In genomic region chr11:67265633-67266423, GRCh38 we compare ENCODE assay signal across 8 cellular contexts. TPM values are rescaled to one million over a fixed set of nuclear protein-coding genes. Genes with fewer than 3 reads are reported as not detected.
DNase-seq lines count a peak whose midpoint lies in the region; ATAC-seq and TF ChIP-seq lines count a peak whose summit lies in the region.

No MANE protein-coding gene starts in this region.

- ATAC-seq in GM18502 (IDR thresholded peaks at IDR 0.05; ENCODE audit: poor library complexity, unreplicated experiment) (peak; percentile 42), psoas muscle (peak; percentile 79 to 84 (median 82))

- 12 to 15% (median 13%) methylated on average over 45 to 47 of the region's 47 CpGs for WGBS in psoas muscle, 3 donors

- CTCF ChIA-PET in A673 (lab: Charles Lee) = interaction anchor here (0.5 to 1.4 kb wide), 4 partner anchors 51 to 117 kb away, joined by 3 to 9 read pairs (median 4); no protein-coding TSS in a partner anchor

- H3K27me3 ChIP-seq in A673 (replicated peaks; ENCODE audit: insufficient read depth, low read depth, low read length, poor library complexity) (no peaks in the 10 kb centered on the region), HUES48 (ENCODE audit: control insufficient read depth, insufficient read depth, low read length) (peaks cover 8% of the 10 kb centered on the region; the same call in 1 of the 2 replicates), left ventricle myocardium inferior (ENCODE audit: low read depth) (no peaks in the 10 kb centered on the region), psoas muscle (ENCODE audit: insufficient read depth in 3 of 3, low read length in 2 of 3) (no peaks in the 10 kb centered on the region)

- BruUV-seq in A673 (replicated peaks; lab: Mats Ljungman, UMichigan) = no TSS peak

- DNase-seq in A673 (ENCODE audit: low spot score) = peak; percentile 73
- DNase-seq in SKM-1 treated with dmso at 0.1 percent for 144 hours (lab: John Stamatoyannopoulos, UW; ENCODE audit: unreplicated experiment) = peak; percentile 62
- peak; percentile 52 for DNase-seq in activated naive CD8-positive, alpha-beta T cell treated with anti-CD3 and anti-CD28 coated beads, Interleukin-2, amount 50 U/mL, for 16 hours (ENCODE audit: low read depth, low spot score)
- peak; percentile 83 for DNase-seq in left ventricle myocardium inferior
- DNase-seq in psoas muscle = peak; percentile 85 to 92
- no peak for DNase-seq in H4 (ENCODE audit: low spot score)

- peak overlapping the region; percentile 36 for H3K4me3 ChIP-seq in A673 (ENCODE audit: low read depth, low read length, poor library complexity, severe bottlenecking)
- H3K4me3 ChIP-seq in HUES48 (ENCODE audit: low read depth, low read length) = peak overlapping the region; percentile 42; the same call in 1 of the 2 replicates
- peak overlapping the region; percentile 48 for H3K4me3 ChIP-seq in left ventricle myocardium inferior
- H3K4me3 ChIP-seq in psoas muscle = peak overlapping the region; percentile 47

- H3K27ac ChIP-seq in A673 (ENCODE audit: low read depth, low read length, poor library complexity, severe bottlenecking) (peak overlapping the region; percentile 47), HUES48 (ENCODE audit: low read depth, low read length) (no peak overlapping the region), left ventricle myocardium inferior (replicated peaks) (peak overlapping the region; percentile 82), psoas muscle (peak overlapping the region; percentile 62)

- TF ChIP-seq CTCF in A673 (conservative IDR thresholded peaks at IDR 0.05; ENCODE audit: low read depth, low read length) (peak; percentile 74), left ventricle myocardium inferior (IDR thresholded peaks at IDR 0.05; ENCODE audit: borderline replicate concordance) (peak; percentile 79), psoas muscle (IDR thresholded peaks at IDR 0.05) (peak; percentile 78)

- peaks cover 15% of the 10 kb centered on the region for H3K36me3 ChIP-seq in A673 (ENCODE audit: insufficient read depth, low read length, poor library complexity, severe bottlenecking)
- peaks cover 13% of the 10 kb centered on the region for H3K36me3 ChIP-seq in HUES48 (ENCODE audit: control insufficient read depth, insufficient read depth, low read length)
- peaks cover 6% of the 10 kb centered on the region for H3K36me3 ChIP-seq in left ventricle myocardium inferior
- peaks cover 0 to 14% of the 10 kb centered on the region in 2 donors for H3K36me3 ChIP-seq in psoas muscle (ENCODE audit: insufficient read depth in 1 of 2, low read depth in 1 of 2)

- POLR2A ChIA-PET in A673 (lab: Charles Lee; ENCODE audit: low non-redundant PET) = interaction anchor here (0.6 kb wide), 1 partner anchor 40 kb away, joined by 6 read pairs; no protein-coding TSS in a partner anchor

- intact Hi-C loops in A673 (cut with micrococcal nuclease; ENCODE audit: unreplicated experiment) = no loop called here
- intact Hi-C loops in left ventricle myocardium inferior (cut with micrococcal nuclease) = no loop called here
- intact Hi-C loops in psoas muscle (cut with DNase I) = loop anchor here (1.0 to 10.0 kb wide), 4 partner anchors 36 to 119 kb away; partner anchors contain the start of gene SSH3 (in 1 of the 2)

- peaks cover 58% of the 10 kb centered on the region for H3K4me1 ChIP-seq in A673 (ENCODE audit: insufficient read depth, low read length, poor library complexity, severe bottlenecking)
- H3K4me1 ChIP-seq in HUES48 (ENCODE audit: control insufficient read depth, insufficient read depth, low read length) = peaks cover 32% of the 10 kb centered on the region
- H3K4me1 ChIP-seq in left ventricle myocardium inferior = peaks cover 72% of the 10 kb centered on the region
- peaks cover 46% of the 10 kb centered on the region for H3K4me1 ChIP-seq in psoas muscle

- no peaks in the 10 kb centered on the region for H3K9me3 ChIP-seq in A673 (ENCODE audit: low read depth, low read length, poor library complexity, severe bottlenecking)
- no peaks in the 10 kb centered on the region for H3K9me3 ChIP-seq in HUES48 (ENCODE audit: control insufficient read depth, insufficient read depth, low read length)
- no peaks in the 10 kb centered on the region for H3K9me3 ChIP-seq in left ventricle myocardium inferior (replicated peaks)
- no peaks in the 10 kb centered on the region for H3K9me3 ChIP-seq in psoas muscle

- H3K9ac ChIP-seq in HUES48 (ENCODE audit: low read depth, low read length) = no peak overlapping the region

RNA-seq across cellular contexts. Expression of gene GRK2, which starts 0.4 kb away (rescaled TPM):
- 88.6 and 92.6 TPM in 2 replicates for total RNA-seq in A673 (2021)
- 53.8 TPM for total RNA-seq in left ventricle myocardium inferior
- 10 to 100 TPM; 41.7 to 46.8 (median 46.1) TPM for total RNA-seq in psoas muscle
- 10 to 100 TPM; 37.3 to 56.8 (median 46.2) TPM for polyA plus RNA-seq in psoas muscle
- total RNA-seq in H4 (2014; rRNA removed; shearing (Covaris generic)) = 15.2 and 16.3 TPM in 2 replicates

RNA-seq across cellular contexts. Expression of gene ANKRD13D, which starts 23.3 kb away (rescaled TPM):
- 94.2 and 101 TPM in 2 replicates for total RNA-seq in A673 (2021)
- 11.8 TPM for total RNA-seq in left ventricle myocardium inferior
- total RNA-seq in psoas muscle = 1 to 10 TPM; 4.1 to 8.6 (median 7.8) TPM
- 1 to 10 TPM; 4.6 to 7.0 (median 5.9) TPM for polyA plus RNA-seq in psoas muscle
- total RNA-seq in H4 (2014; rRNA removed; shearing (Covaris generic)) = 5.6 and 6.1 TPM in 2 replicates

RNA-seq across cellular contexts. Expression of gene SSH3, which starts 37.5 kb away (rescaled TPM):
- 5.5 and 7.8 TPM in 2 replicates for total RNA-seq in A673 (2021)
- total RNA-seq in left ventricle myocardium inferior = 14.9 TPM
- total RNA-seq in psoas muscle = 10 to 100 TPM in 1 of 4 donors, 1 to 10 TPM in 3; 3.7 to 10.1 (median 6.9) TPM
- polyA plus RNA-seq in psoas muscle = 1 to 10 TPM; 3.0 to 5.0 (median 4.2) TPM
- 6.5 and 8.5 TPM in 2 replicates for total RNA-seq in H4 (2014; rRNA removed; shearing (Covaris generic))

Comparison
In these comparisons a context has a peak if more than half of its experiments do, and no peak if none do; other contexts are left out.
1. intact Hi-C loops: an anchor here in psoas muscle (1.0 to 10.0 kb wide); none called in A673 and left ventricle myocardium inferior.